ENCODE assay signal across 19 cellular contexts in genomic region chr17:78395186-78395585, GRCh38. TPM values are rescaled to one million over a fixed set of nuclear protein-coding genes. Genes with fewer than 3 reads are reported as not detected.
DNase-seq lines count a peak whose midpoint lies in the region; ATAC-seq and TF ChIP-seq lines count a peak whose summit lies in the region.
"Had no signal": no experiment of that assay in that cellular context is flagged by ENCODE, and none has a peak within 500 bp of the region (broad histone marks: within the 10 kb centered on the region; RNA-seq: fewer than 3 reads in every experiment).

No MANE protein-coding gene starts in this region.

- no peak overlapping the region for H3K56ac ChIP-seq in H9 (ENCODE audit: insufficient read length, low read depth, low read length)

- H3K18ac ChIP-seq in H9 (ENCODE audit: insufficient read length, low read depth, low read length) = no peak overlapping the region

- no peak overlapping the region for H4K91ac ChIP-seq in H9 (ENCODE audit: insufficient read length, low read depth, low read length)

- no peaks in the 10 kb centered on the region for H3K23me2 ChIP-seq in H9 (ENCODE audit: insufficient read length, low read depth, low read length, poor library complexity, severe bottlenecking)

- H3K4ac ChIP-seq in H9 (ENCODE audit: low read depth, low read length) = no peak overlapping the region

- no peak overlapping the region for H3K23ac ChIP-seq in H9 (ENCODE audit: insufficient read length, low read depth, low read length)

- no peak for DNase-seq in activated CD4-positive, alpha-beta T cell treated with anti-CD3 and anti-CD28 coated beads, Interleukin-2, amount 10 ng/mL, durations not matched to agents 24 days and 14 days
- no peak for DNase-seq in activated CD4-positive, alpha-beta T cell treated with anti-CD3 and anti-CD28 coated beads, Interleukin-2, amount 10 ng/mL, durations not matched to agents 7 days and 5 days
- no peak for DNase-seq in H9
- DNase-seq in dermis blood vessel endothelial cell = peak; percentile 76
- DNase-seq in osteoblast (ENCODE audit: insufficient read length, low spot score, missing footprints) = peak; percentile 6
- no peak for DNase-seq in MCF 10A (ENCODE audit: unreplicated experiment)
- DNase-seq: 8988T; activated CD4-positive, alpha-beta T cell treated with anti-CD3 and anti-CD28 coated beads for 1 hour; AML-193; effector CD8-positive, alpha-beta T cell; mucosa of descending colon; NCI-H1105; NCI-H2029 treated with DMSO at 0.1 percent for 48 hours; RPMI8226; stimulated activated CD4-positive, alpha-beta T cell treated with anti-CD3 and anti-CD28 coated beads, Interleukin-4, amount 100 ng/mL, for 4 hours; T-helper 9 cell had no signal

- no peak overlapping the region for H4K8ac ChIP-seq in H9 (replicated peaks; ENCODE audit: insufficient read length, low read depth, low read length)

- no peak overlapping the region for H3K4me3 ChIP-seq in osteoblast (ENCODE audit: insufficient read depth, low read length)
- H3K4me3 ChIP-seq: HAP-1, mucosa of descending colon had no signal

- H3T11ph ChIP-seq in H9 (ENCODE audit: low read length) = no peak overlapping the region

- no peak overlapping the region for H4K5ac ChIP-seq in H9 (ENCODE audit: insufficient read length, low read depth, low read length)

- no peak overlapping the region for H2BK15ac ChIP-seq in H9 (ENCODE audit: low read depth, low read length)

- H3K27me3 ChIP-seq in H9 (ENCODE audit: insufficient read depth, low read length) = no peaks in the 10 kb centered on the region
- H3K27me3 ChIP-seq in osteoblast (ENCODE audit: insufficient read depth, low read length) = no peaks in the 10 kb centered on the region

- intact Hi-C loops in activated CD4-positive, alpha-beta T cell treated with anti-CD3 and anti-CD28 coated beads, Interleukin-2, amount 10 ng/mL, durations not matched to agents 24 days and 14 days (cut with micrococcal nuclease) = no loop called here
- intact Hi-C loops in MCF 10A (cut with micrococcal nuclease) = no loop called here

- H3K4me3 Mint-ChIP-seq in activated CD4-positive, alpha-beta T cell treated with anti-CD3 and anti-CD28 coated beads, Interleukin-2, amount 10 ng/mL, durations not matched to agents 24 days and 14 days = no peak overlapping the region
- H3K4me3 Mint-ChIP-seq in activated CD4-positive, alpha-beta T cell treated with anti-CD3 and anti-CD28 coated beads, Interleukin-2, amount 10 ng/mL, durations not matched to agents 7 days and 5 days = no peak overlapping the region
- no peak overlapping the region for H3K4me3 Mint-ChIP-seq in H9
- no peak overlapping the region for H3K4me3 Mint-ChIP-seq in MCF 10A (ENCODE audit: unreplicated experiment)

- peaks cover 22% of the 10 kb centered on the region for H3K4me1 Mint-ChIP-seq in activated CD4-positive, alpha-beta T cell treated with anti-CD3 and anti-CD28 coated beads, Interleukin-2, amount 10 ng/mL, durations not matched to agents 24 days and 14 days
- H3K4me1 Mint-ChIP-seq in activated CD4-positive, alpha-beta T cell treated with anti-CD3 and anti-CD28 coated beads, Interleukin-2, amount 10 ng/mL, durations not matched to agents 7 days and 5 days = peaks cover 18% of the 10 kb centered on the region
- peaks cover 7% of the 10 kb centered on the region in 2 experiments for H3K4me1 Mint-ChIP-seq in H9
- H3K4me1 Mint-ChIP-seq in MCF 10A (ENCODE audit: insufficient read depth, unreplicated experiment) = peaks cover 7% of the 10 kb centered on the region

- TF ChIP-seq CTCF in H9 (conservative IDR thresholded peaks at IDR 0.05) (no peak), osteoblast (IDR thresholded peaks at IDR 0.05; ENCODE audit: extremely low read depth, low read depth, low read length) (no peak), MCF 10A (IDR thresholded peaks at IDR 0.05; ENCODE audit: unreplicated experiment) (no peak)

- CTCF ChIA-PET in activated CD4-positive, alpha-beta T cell treated with anti-CD3 and anti-CD28 coated beads, Interleukin-2, amount 10 ng/mL, durations not matched to agents 7 days and 5 days (lab: Charles Lee) = no interaction called here
- CTCF ChIA-PET in MCF 10A (lab: Yijun Ruan, JAX) = interaction anchor here (0.7 kb wide), 1 partner anchor 145 kb away, joined by 3 read pairs; no protein-coding TSS in a partner anchor

- H3K27ac ChIP-seq in H9 (ENCODE audit: insufficient read length, low read depth, low read length) (no peak overlapping the region), osteoblast (ENCODE audit: low read depth, low read length) (no peak overlapping the region)

- no TSS peak for BruUV-seq in MCF 10A (replicated peaks; lab: Mats Ljungman, UMichigan)

- no peak overlapping the region for H2BK120ac ChIP-seq in H9 (ENCODE audit: low read depth, low read length, poor library complexity, severe bottlenecking)

- no peak overlapping the region for H3K14ac ChIP-seq in H9 (ENCODE audit: insufficient read depth, low read length)

- H3K27ac Mint-ChIP-seq in activated CD4-positive, alpha-beta T cell treated with anti-CD3 and anti-CD28 coated beads, Interleukin-2, amount 10 ng/mL, durations not matched to agents 24 days and 14 days = peak overlapping the region; percentile 37
- H3K27ac Mint-ChIP-seq in activated CD4-positive, alpha-beta T cell treated with anti-CD3 and anti-CD28 coated beads, Interleukin-2, amount 10 ng/mL, durations not matched to agents 7 days and 5 days = no peak overlapping the region
- peak overlapping the region in 2 of 3 experiments; percentile 49 to 68; a peak in 5 of 7 replicates for H3K27ac Mint-ChIP-seq in H9
- H3K27ac Mint-ChIP-seq in MCF 10A (ENCODE audit: low read depth, unreplicated experiment) = no peak overlapping the region

- no peak overlapping the region for H2AK5ac ChIP-seq in H9 (ENCODE audit: insufficient read length, low read length)

- no peak overlapping the region for H2BK5ac ChIP-seq in H9 (ENCODE audit: insufficient read length, low read length)

- H3K4me2 ChIP-seq in H9 (ENCODE audit: insufficient read depth, insufficient read length, low read length) (no peak overlapping the region), osteoblast (ENCODE audit: insufficient read depth, low read length) (no peak overlapping the region)

- peaks cover 59% of the 10 kb centered on the region for H3K36me3 Mint-ChIP-seq in activated CD4-positive, alpha-beta T cell treated with anti-CD3 and anti-CD28 coated beads, Interleukin-2, amount 10 ng/mL, durations not matched to agents 24 days and 14 days (ENCODE audit: low read depth)
- peaks cover 58% of the 10 kb centered on the region for H3K36me3 Mint-ChIP-seq in activated CD4-positive, alpha-beta T cell treated with anti-CD3 and anti-CD28 coated beads, Interleukin-2, amount 10 ng/mL, durations not matched to agents 7 days and 5 days (ENCODE audit: low read depth)
- H3K36me3 Mint-ChIP-seq in H9 (ENCODE audit: insufficient read depth in 1 of 3, low read depth in 3 of 3) = peaks cover 38 to 74% (median 68%) of the 10 kb centered on the region in 3 experiments; a peak in 6 of 7 replicates
- peaks cover 71% of the 10 kb centered on the region for H3K36me3 Mint-ChIP-seq in MCF 10A (ENCODE audit: insufficient read depth, unreplicated experiment)

- no peak overlapping the region for H2BK12ac ChIP-seq in H9 (ENCODE audit: insufficient read length, low read depth, low read length)

- no peaks in the 10 kb centered on the region for H3K27me3 Mint-ChIP-seq in activated CD4-positive, alpha-beta T cell treated with anti-CD3 and anti-CD28 coated beads, Interleukin-2, amount 10 ng/mL, durations not matched to agents 24 days and 14 days
- no peaks in the 10 kb centered on the region for H3K27me3 Mint-ChIP-seq in activated CD4-positive, alpha-beta T cell treated with anti-CD3 and anti-CD28 coated beads, Interleukin-2, amount 10 ng/mL, durations not matched to agents 7 days and 5 days
- H3K27me3 Mint-ChIP-seq in H9 (ENCODE audit: low read depth) (no peaks in the 10 kb centered on the region), MCF 10A (ENCODE audit: insufficient read depth, unreplicated experiment) (no peaks in the 10 kb centered on the region)

- no peaks in the 10 kb centered on the region for H4K20me1 ChIP-seq in H9 (ENCODE audit: control insufficient read depth, insufficient read depth, insufficient read length)
- peaks cover 21% of the 10 kb centered on the region for H4K20me1 ChIP-seq in osteoblast (ENCODE audit: insufficient read depth, low read length)

- H2BK20ac ChIP-seq in H9 (ENCODE audit: low read depth, low read length, poor library complexity, severe bottlenecking) = no peak overlapping the region

- no peaks in the 10 kb centered on the region for H3K9me3 ChIP-seq in H9 (ENCODE audit: control insufficient read depth, low read depth, low read length)
- no peaks in the 10 kb centered on the region for H3K9me3 ChIP-seq in osteoblast (ENCODE audit: low read depth, low read length)
- H3K9me3 ChIP-seq: HAP-1, mucosa of descending colon had no signal

- 0 out of 2 replicates have a peak, but pooled peaks cover 5% of the 10 kb centered on the region for H3K4me1 ChIP-seq in H9 (ENCODE audit: insufficient read depth, low read length)
- peaks cover 45% of the 10 kb centered on the region for H3K4me1 ChIP-seq in osteoblast (ENCODE audit: insufficient read depth, low read length)
- H3K4me1 ChIP-seq: HAP-1 had no signal

- WGBS in H9 (ENCODE audit: extremely low coverage, insufficient read length, low lambda C conversion rate) = no CpG with 5 or more reads among the region's 2 CpGs

- H3K9ac ChIP-seq in H9 (ENCODE audit: extremely low read depth, insufficient read length, low read length) = no peak overlapping the region

- peaks cover 19% of the 10 kb centered on the region; the same call in 1 of the 2 replicates for H3K79me2 ChIP-seq in H9 (ENCODE audit: insufficient read depth, low read length)
- H3K79me2 ChIP-seq in osteoblast (ENCODE audit: insufficient read depth, low read length) = peaks cover 80% of the 10 kb centered on the region

- peaks cover 37% of the 10 kb centered on the region for H3K36me3 ChIP-seq in osteoblast (ENCODE audit: insufficient read depth, low read length)

- H3K9me3 Mint-ChIP-seq in activated CD4-positive, alpha-beta T cell treated with anti-CD3 and anti-CD28 coated beads, Interleukin-2, amount 10 ng/mL, durations not matched to agents 24 days and 14 days = no peaks in the 10 kb centered on the region
- no peaks in the 10 kb centered on the region for H3K9me3 Mint-ChIP-seq in activated CD4-positive, alpha-beta T cell treated with anti-CD3 and anti-CD28 coated beads, Interleukin-2, amount 10 ng/mL, durations not matched to agents 7 days and 5 days
- H3K9me3 Mint-ChIP-seq in H9 = no peaks in the 10 kb centered on the region
- H3K9me3 Mint-ChIP-seq in MCF 10A (ENCODE audit: unreplicated experiment) = no peaks in the 10 kb centered on the region

- ATAC-seq in HG03280 (IDR thresholded peaks at IDR 0.05; ENCODE audit: unreplicated experiment) (no peak), GM19463 (IDR thresholded peaks at IDR 0.05; ENCODE audit: unreplicated experiment) (no peak)
- ATAC-seq: mucosa of descending colon had no signal

- H2AFZ ChIP-seq in H9 (ENCODE audit: low read length) = no peak overlapping the region
- H2AFZ ChIP-seq in osteoblast (ENCODE audit: low read length) = no peak overlapping the region

- POLR2A ChIA-PET in activated CD4-positive, alpha-beta T cell treated with anti-CD3 and anti-CD28 coated beads, Interleukin-2, amount 10 ng/mL, durations not matched to agents 7 days and 5 days (lab: Charles Lee) = interaction anchor here (0.6 kb wide), 1 partner anchor 10 kb away, joined by 3 read pairs; no protein-coding TSS in a partner anchor
- POLR2A ChIA-PET in MCF 10A (lab: Yijun Ruan, JAX) = no interaction called here

- H3K79me1 ChIP-seq in H9 (ENCODE audit: insufficient read depth, low read depth, low read length, poor library complexity, severe bottlenecking) = peaks cover 6% of the 10 kb centered on the region

RNA-seq across cellular contexts. Expression of gene PGS1, which starts 16.7 kb away (rescaled TPM):
- 65.6 and 67.8 TPM in 2 replicates for total RNA-seq in activated CD4-positive, alpha-beta T cell treated with anti-CD3 and anti-CD28 coated beads, Interleukin-2, amount 10 ng/mL, durations not matched to agents 24 days and 14 days
- total RNA-seq in activated CD4-positive, alpha-beta T cell treated with anti-CD3 and anti-CD28 coated beads, Interleukin-2, amount 10 ng/mL, durations not matched to agents 7 days and 5 days = 10 to 100 TPM; 71.1 to 78.3 TPM
- total RNA-seq in H9 (2021) = 41.8 and 45.7 TPM in 2 replicates
- 38.1 and 66.9 TPM in 2 replicates for total RNA-seq in dermis blood vessel endothelial cell
- 34.4 and 39.5 TPM in 2 replicates for total RNA-seq in osteoblast
- total RNA-seq in MCF 10A (2022) = 25.7 and 31.8 TPM in 2 replicates

RNA-seq across cellular contexts. Expression of gene SOCS3, which starts 35.3 kb away (rescaled TPM):
- 78.3 and 81.5 TPM in 2 replicates for total RNA-seq in activated CD4-positive, alpha-beta T cell treated with anti-CD3 and anti-CD28 coated beads, Interleukin-2, amount 10 ng/mL, durations not matched to agents 24 days and 14 days
- 10 to 100 TPM; 22.2 to 24.4 TPM for total RNA-seq in activated CD4-positive, alpha-beta T cell treated with anti-CD3 and anti-CD28 coated beads, Interleukin-2, amount 10 ng/mL, durations not matched to agents 7 days and 5 days
- total RNA-seq in H9 (2021) = 9.5 and 9.6 TPM in 2 replicates
- 46.4 and 130 TPM in 2 replicates for total RNA-seq in dermis blood vessel endothelial cell
- 78.1 and 95.2 TPM in 2 replicates for total RNA-seq in osteoblast
- total RNA-seq in MCF 10A (2022) = 2.5 and 4.8 TPM in 2 replicates

Comparison
In these comparisons a context has a peak if more than half of its experiments do, and no peak if none do; other contexts are left out.
1. H3K27ac Mint-ChIP-seq: peak in activated CD4-positive, alpha-beta T cell treated with anti-CD3 and anti-CD28 coated beads, Interleukin-2, amount 10 ng/mL, durations not matched to agents 24 days and 14 days (single experiment) and H9 (2 of 3); none in activated CD4-positive, alpha-beta T cell treated with anti-CD3 and anti-CD28 coated beads, Interleukin-2, amount 10 ng/mL, durations not matched to agents 7 days and 5 days (single experiment) and MCF 10A (single experiment).
2. DNase-seq: peak in dermis blood vessel endothelial cell (single experiment) and osteoblast (single experiment); none in activated CD4-positive, alpha-beta T cell treated with anti-CD3 and anti-CD28 coated beads, Interleukin-2, amount 10 ng/mL, durations not matched to agents 24 days and 14 days (single experiment), activated CD4-positive, alpha-beta T cell treated with anti-CD3 and anti-CD28 coated beads, Interleukin-2, amount 10 ng/mL, durations not matched to agents 7 days and 5 days (single experiment), H9 (single experiment) and MCF 10A (single experiment).